7 cellular contexts compared by ENCODE assay signal in genomic region chr5:115542651-115543364, GRCh38. TPM values are rescaled to one million over a fixed set of nuclear protein-coding genes. Genes with fewer than 3 reads are reported as not detected.
A peak's percentile ranks its signal among the peaks of the same experiment; 100 is the strongest.
DNase-seq lines count a peak whose midpoint lies in the region; ATAC-seq, FAIRE-seq and TF ChIP-seq lines count a peak whose summit lies in the region.

No MANE protein-coding gene starts in this region.

- peaks cover 49% of the 10 kb centered on the region for H3K4me1 Mint-ChIP-seq in T-helper 17 cell
- peaks cover 21% of the 10 kb centered on the region for H3K4me1 Mint-ChIP-seq in glutamatergic neuron (ENCODE audit: low read depth, unreplicated experiment)

- H4K20me1 ChIP-seq in HCT116 (ENCODE audit: insufficient read depth) = peaks cover 12% of the 10 kb centered on the region; the same call in 1 of the 2 replicates

- no peak overlapping the region for H2AFZ ChIP-seq in HCT116 (ENCODE audit: low read depth, low read length, poor library complexity, severe bottlenecking)

- 12 to 34% (median 22%) methylated on average over 10 of the region's 10 CpGs for WGBS in small intestine, 3 donors

- peaks cover 67% of the 10 kb centered on the region for H3K79me2 ChIP-seq in HCT116 (ENCODE audit: insufficient read depth, low read length)

- H3K27ac Mint-ChIP-seq in T-helper 17 cell (peak overlapping the region; percentile 93), glutamatergic neuron (ENCODE audit: unreplicated experiment) (peak overlapping the region; percentile 97)

- DNase-seq in HCT116 (ENCODE audit: low read depth, low spot score) (no peak), T-helper 17 cell (no peak), glutamatergic neuron (no peak), small intestine (no peak), COLO829 (ENCODE audit: low spot score) (no peak)

- H3K36me3 Mint-ChIP-seq in T-helper 17 cell (ENCODE audit: low read depth) = peaks cover 9% of the 10 kb centered on the region
- H3K36me3 Mint-ChIP-seq in glutamatergic neuron (ENCODE audit: unreplicated experiment) = peaks cover 13% of the 10 kb centered on the region

- BruUV-seq in HCT116 (replicated peaks; lab: Mats Ljungman, UMichigan) = no TSS peak

- TF ChIP-seq CTCF in HCT116 (IDR thresholded peaks at IDR 0.05 in 2 of 3, conservative IDR thresholded peaks at IDR 0.05 in 1 of 3; ENCODE audit: borderline replicate concordance in 1 of 3, insufficient read depth in 1 of 3, low read depth in 2 of 3, low read length in 2 of 3) (no peak), glutamatergic neuron (IDR thresholded peaks at IDR 0.05; ENCODE audit: partially characterized antibody, unreplicated experiment) (no peak)

- H3K27me3 ChIP-seq in HCT116 (ENCODE audit: insufficient read depth, low read length) (no peaks in the 10 kb centered on the region), small intestine (ENCODE audit: control insufficient read depth in 2 of 2, insufficient read depth in 2 of 2, low read length in 2 of 2) (no peaks in the 10 kb centered on the region)

- H3K27me3 Mint-ChIP-seq in T-helper 17 cell (no peaks in the 10 kb centered on the region), glutamatergic neuron (ENCODE audit: unreplicated experiment) (peaks cover 5% of the 10 kb centered on the region)

- POLR2A ChIA-PET in HCT116 (lab: Charles Lee) = interaction anchor here (0.7 to 0.8 kb wide), 2 partner anchors 24 to 81 kb away, joined by 4 read pairs; no protein-coding TSS in a partner anchor

- TF ChIP-seq RAD21 in HCT116 (IDR thresholded peaks at IDR 0.05; ENCODE audit: low read depth) = no peak

- no peaks in the 10 kb centered on the region for H3K9me2 ChIP-seq in HCT116 (ENCODE audit: insufficient read depth)

- intact Hi-C loops in HCT116 (cut with micrococcal nuclease) = no loop called here

- H3K27ac ChIP-seq in HCT116 (ENCODE audit: low read depth, low read length) = no peak overlapping the region
- H3K27ac ChIP-seq in small intestine (ENCODE audit: low read depth in 1 of 2, low read length in 1 of 2) = peak overlapping the region; percentile 100

- peaks cover 0 to 5% of the 10 kb centered on the region in 2 experiments; a peak in 1 of 4 replicates for H3K9me3 ChIP-seq in HCT116 (ENCODE audit: control insufficient read depth in 1 of 2, insufficient read depth in 1 of 2, low read depth in 1 of 2, low read length in 2 of 2)
- no peaks in the 10 kb centered on the region for H3K9me3 ChIP-seq in T-helper 17 cell (ENCODE audit: control insufficient read depth, low read length, poor library complexity, severe bottlenecking)
- no peaks in the 10 kb centered on the region for H3K9me3 ChIP-seq in small intestine (ENCODE audit: control insufficient read depth, low read depth)

- no peak for FAIRE-seq in small intestine (lab: Jason Lieb, UNC)

- peak overlapping the region; percentile 85 for H3K4me2 ChIP-seq in HCT116 (ENCODE audit: low read length)

- TF ChIP-seq POLR2A in HCT116 (IDR thresholded peaks at IDR 0.05; ENCODE audit: borderline replicate concordance, extremely low read depth, insufficient read depth, insufficient read length) = no peak

- H3K4me1 ChIP-seq in HCT116 (ENCODE audit: control insufficient read depth in 1 of 2, insufficient read depth in 2 of 2, low read length in 2 of 2) = peaks cover 0 to 32% of the 10 kb centered on the region in 2 experiments; a peak in 3 of 4 replicates
- H3K4me1 ChIP-seq in small intestine (ENCODE audit: control insufficient read depth in 2 of 2, insufficient read depth in 1 of 2, low read depth in 1 of 2, low read length in 1 of 2) = peaks cover 6 to 16% of the 10 kb centered on the region in 2 donors

- H3K9me3 Mint-ChIP-seq in glutamatergic neuron (ENCODE audit: unreplicated experiment) = peaks cover 6% of the 10 kb centered on the region

- H3K4me3 ChIP-seq in HCT116 (replicated peaks in 1 of 2; ENCODE audit: low read depth in 1 of 2, low read length in 2 of 2) = peak overlapping the region; percentile 77 to 86
- H3K4me3 ChIP-seq in small intestine (ENCODE audit: low read depth in 1 of 2, low read length in 2 of 2) = peak overlapping the region; percentile 94 to 99

- CTCF ChIA-PET in HCT116 (lab: Charles Lee) = interaction anchor here (0.9 kb wide), 1 partner anchor 164 kb away, joined by 3 read pairs; no protein-coding TSS in a partner anchor

- RAD21 ChIA-PET in HCT116 (lab: Charles Lee; ENCODE audit: low non-redundant PET in 1 of 2, low total read pairs in 2 of 2, uncharacterized antibody in 2 of 2, unreplicated experiment in 2 of 2) = interaction anchor here in 1 of 2 experiments (0.6 kb wide), 1 partner anchor 32 kb away, joined by 4 read pairs; no protein-coding TSS in a partner anchor

- H3K4me3 Mint-ChIP-seq in T-helper 17 cell (peak overlapping the region; percentile 98), glutamatergic neuron (ENCODE audit: unreplicated experiment) (peak overlapping the region; percentile 97)

- H3K36me3 ChIP-seq in HCT116 (ENCODE audit: control insufficient read depth in 1 of 2, insufficient read depth in 2 of 2, low read length in 2 of 2) (peaks cover 26 to 55% of the 10 kb centered on the region in 2 experiments), small intestine (ENCODE audit: control insufficient read depth in 2 of 2, insufficient read depth in 2 of 2, low read length in 2 of 2) (peaks cover 0 to 9% of the 10 kb centered on the region in 2 donors)

- H3K9ac ChIP-seq in HCT116 (ENCODE audit: low read length) = peak overlapping the region; percentile 96

- ATAC-seq in HCT116 (no peak), T-helper 17 cell (no peak), GM18498 (IDR thresholded peaks at IDR 0.05; ENCODE audit: unreplicated experiment) (no peak), HG02588 (IDR thresholded peaks at IDR 0.05; ENCODE audit: unreplicated experiment) (no peak)

TF ChIP-seq in HCT116, 20 proteins besides CTCF, POLR2A, EP300 and RAD21:
- TF ChIP-seq ELF1 (IDR thresholded peaks at IDR 0.05; ENCODE audit: borderline replicate concordance, low read depth) (no peak), EZH2 (IDR thresholded peaks at IDR 0.05) (no peak), ZNF274 (IDR thresholded peaks at IDR 0.05; ENCODE audit: low read depth, low read length) (no peak), EGR1 (IDR thresholded peaks at IDR 0.05; ENCODE audit: low read depth) (no peak), CEBPB (IDR thresholded peaks at IDR 0.05; ENCODE audit: low read depth) (no peak), YY1 (IDR thresholded peaks at IDR 0.05; ENCODE audit: extremely low read depth, insufficient replicate concordance, low read depth, low read length) (no peak), MAX (IDR thresholded peaks at IDR 0.05) (no peak), SRF (IDR thresholded peaks at IDR 0.05; ENCODE audit: low read depth) (no peak), FOSL1 (IDR thresholded peaks at IDR 0.05; ENCODE audit: low read depth) (no peak), SP1 (IDR thresholded peaks at IDR 0.05; ENCODE audit: low read depth) (no peak), ZFX (IDR thresholded peaks at IDR 0.05) (no peak), SIN3A (IDR thresholded peaks at IDR 0.05; ENCODE audit: low read depth) (no peak)
- TF ChIP-seq, protein P1, sequence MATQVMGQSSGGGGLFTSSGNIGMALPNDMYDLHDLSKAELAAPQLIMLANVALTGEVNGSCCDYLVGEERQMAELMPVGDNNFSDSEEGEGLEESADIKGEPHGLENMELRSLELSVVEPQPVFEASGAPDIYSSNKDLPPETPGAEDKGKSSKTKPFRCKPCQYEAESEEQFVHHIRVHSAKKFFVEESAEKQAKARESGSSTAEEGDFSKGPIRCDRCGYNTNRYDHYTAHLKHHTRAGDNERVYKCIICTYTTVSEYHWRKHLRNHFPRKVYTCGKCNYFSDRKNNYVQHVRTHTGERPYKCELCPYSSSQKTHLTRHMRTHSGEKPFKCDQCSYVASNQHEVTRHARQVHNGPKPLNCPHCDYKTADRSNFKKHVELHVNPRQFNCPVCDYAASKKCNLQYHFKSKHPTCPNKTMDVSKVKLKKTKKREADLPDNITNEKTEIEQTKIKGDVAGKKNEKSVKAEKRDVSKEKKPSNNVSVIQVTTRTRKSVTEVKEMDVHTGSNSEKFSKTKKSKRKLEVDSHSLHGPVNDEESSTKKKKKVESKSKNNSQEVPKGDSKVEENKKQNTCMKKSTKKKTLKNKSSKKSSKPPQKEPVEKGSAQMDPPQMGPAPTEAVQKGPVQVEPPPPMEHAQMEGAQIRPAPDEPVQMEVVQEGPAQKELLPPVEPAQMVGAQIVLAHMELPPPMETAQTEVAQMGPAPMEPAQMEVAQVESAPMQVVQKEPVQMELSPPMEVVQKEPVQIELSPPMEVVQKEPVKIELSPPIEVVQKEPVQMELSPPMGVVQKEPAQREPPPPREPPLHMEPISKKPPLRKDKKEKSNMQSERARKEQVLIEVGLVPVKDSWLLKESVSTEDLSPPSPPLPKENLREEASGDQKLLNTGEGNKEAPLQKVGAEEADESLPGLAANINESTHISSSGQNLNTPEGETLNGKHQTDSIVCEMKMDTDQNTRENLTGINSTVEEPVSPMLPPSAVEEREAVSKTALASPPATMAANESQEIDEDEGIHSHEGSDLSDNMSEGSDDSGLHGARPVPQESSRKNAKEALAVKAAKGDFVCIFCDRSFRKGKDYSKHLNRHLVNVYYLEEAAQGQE (IDR thresholded peaks at IDR 0.05; ENCODE audit: low read depth) = no peak
TF ChIP-seq in HCT116: peak in this region for 0.

RNA-seq across cellular contexts. Expression of gene FEM1C, which starts 1.8 kb away (rescaled TPM):
- total RNA-seq in HCT116 (2021; ENCODE audit: unreplicated experiment) = 27.5 TPM
- polyA plus RNA-seq in HCT116 (2012) = 8.3 and 8.8 TPM in 2 replicates
- total RNA-seq in T-helper 17 cell = 10 to 100 TPM; 31.3 to 31.7 TPM
- total RNA-seq in glutamatergic neuron (ENCODE audit: unreplicated experiment) = 20.2 TPM
- 10 to 100 TPM in 2 of 3 donors, 1 to 10 TPM in 1; 7.9 to 12.7 (median 10.3) TPM for polyA plus RNA-seq in small intestine

RNA-seq across cellular contexts. Expression of gene TICAM2, which starts 59.5 kb away (rescaled TPM):
- total RNA-seq in HCT116 (2021; ENCODE audit: unreplicated experiment) (2.9 TPM), T-helper 17 cell (under 1 TPM; 0.52 to 0.90 TPM), glutamatergic neuron (ENCODE audit: unreplicated experiment) (0.42 TPM)
- not detected in 2 replicates for polyA plus RNA-seq in HCT116 (2012)
- 1 to 10 TPM in 2 of 3 donors, under 1 TPM in 1; 0.27 to 1.6 (median 1.4) TPM for polyA plus RNA-seq in small intestine
